8 cellular contexts compared by ENCODE assay signal in the genomic region with DNA sequence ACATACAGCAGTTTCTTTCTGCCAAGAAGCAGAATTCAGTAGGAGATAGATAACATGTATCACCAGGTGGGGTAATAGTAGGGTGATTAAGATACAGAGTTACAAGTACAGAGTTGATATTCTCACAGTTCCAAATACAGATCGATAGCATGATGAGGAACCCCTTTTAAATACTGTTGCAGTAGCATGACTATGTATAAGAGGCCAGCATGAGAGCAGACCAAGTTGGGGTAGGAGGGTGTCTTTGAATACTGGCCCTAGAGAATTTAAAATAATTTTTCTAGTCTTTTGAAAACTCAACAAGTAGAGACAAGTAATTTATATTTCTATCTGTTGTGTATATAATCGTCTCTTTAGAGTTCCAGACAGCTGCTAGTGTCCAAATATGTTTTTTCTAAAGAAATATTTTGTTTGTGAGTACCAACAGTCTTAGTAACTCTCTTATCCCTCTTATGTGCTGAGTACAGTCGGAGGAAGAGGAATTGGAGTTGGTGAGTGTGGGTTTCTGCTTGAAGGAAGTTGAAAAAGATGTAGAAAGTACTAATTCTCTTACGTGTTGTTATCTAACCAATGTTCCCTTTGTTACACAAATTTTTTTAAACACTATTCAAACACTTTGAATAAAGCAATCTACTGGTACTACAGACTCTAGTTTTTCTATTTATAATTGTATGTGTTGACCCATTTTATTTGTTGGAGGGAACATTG. TPM values are rescaled to one million over a fixed set of nuclear protein-coding genes. Genes with fewer than 3 reads are reported as not detected.
DNase-seq lines count a peak whose midpoint lies in the region; ATAC-seq, FAIRE-seq and TF ChIP-seq lines count a peak whose summit lies in the region.

No MANE protein-coding gene starts in this region.

- H3K27me3 Mint-ChIP-seq in astrocyte (ENCODE audit: low read depth, unreplicated experiment): no peaks in the 10 kb centered on the region

- no peaks in the 10 kb centered on the region for H3K9me3 Mint-ChIP-seq in astrocyte (ENCODE audit: unreplicated experiment)

- no peak for TF ChIP-seq CTCF in astrocyte (IDR thresholded peaks at IDR 0.05; ENCODE audit: insufficient read depth, low read depth, low read length)
- no peak for TF ChIP-seq CTCF in liver (IDR thresholded peaks at IDR 0.05; ENCODE audit: low read depth, low read length, missing input control)
- no peak for TF ChIP-seq CTCF in vagina (IDR thresholded peaks at IDR 0.05)

- no peak overlapping the region for H2AFZ ChIP-seq in astrocyte (ENCODE audit: low read depth, low read length)

- H3K9me3 ChIP-seq in astrocyte (ENCODE audit: insufficient read depth, low read depth, low read length) (no peaks in the 10 kb centered on the region), liver (ENCODE audit: control insufficient read depth in 4 of 4, low read length in 3 of 4) (no peaks in the 10 kb centered on the region), vagina (no peaks in the 10 kb centered on the region)

- TF ChIP-seq RAD21 in liver (IDR thresholded peaks at IDR 0.05): no peak

- no peak overlapping the region for H3K4me3 Mint-ChIP-seq in astrocyte (ENCODE audit: unreplicated experiment)

- H3K27ac ChIP-seq in astrocyte (ENCODE audit: low read depth, low read length) (peak overlapping the region; percentile 88), liver (ENCODE audit: low read depth in 1 of 2, low read length in 2 of 2) (peak overlapping the region; percentile 83 to 97), vagina (peak overlapping the region; percentile 85)

- H4K20me1 ChIP-seq in astrocyte (ENCODE audit: insufficient read depth, low read length): no peaks in the 10 kb centered on the region

- intact Hi-C loops in Right ventricle myocardium inferior (cut with DNase I): loop anchor here (2.0 to 5.0 kb wide), 2 partner anchors 138 to 251 kb away; a partner anchor contains a TSS
- intact Hi-C loops in Right ventricle myocardium superior (cut with DNase I): loop anchor here (5.0 to 10.0 kb wide), 2 partner anchors 136 to 278 kb away; a partner anchor contains a TSS
- intact Hi-C loops in vagina (cut with DNase I): no loop called here

- no peak for DNase-seq in Right ventricle myocardium inferior (ENCODE audit: missing footprints)
- no peak for DNase-seq in Right ventricle myocardium superior
- peak; percentile 60 for DNase-seq in astrocyte (ENCODE audit: low read depth)
- DNase-seq in vagina (ENCODE audit: extremely low spot score in 2 of 2): no peak
- no peak for DNase-seq in NCI-H2081 treated with DMSO at 0.1 percent for 48 hours (lab: John Stamatoyannopoulos, UW)

- H3K79me2 ChIP-seq in astrocyte (ENCODE audit: insufficient read depth, low read length): no peaks in the 10 kb centered on the region

- FAIRE-seq in astrocyte (lab: Jason Lieb, UNC): peak; percentile 49

- 51% methylated on average over 4 of the region's 4 CpGs for WGBS in liver

- H3K27me3 ChIP-seq in astrocyte (ENCODE audit: insufficient read depth, low read length) (no peaks in the 10 kb centered on the region), liver (ENCODE audit: control insufficient read depth in 4 of 4, insufficient read depth in 4 of 4, low read length in 3 of 4) (no peaks in the 10 kb centered on the region), vagina (no peaks in the 10 kb centered on the region)

- H3K36me3 Mint-ChIP-seq in astrocyte (ENCODE audit: low read depth, unreplicated experiment): no peaks in the 10 kb centered on the region

- peak overlapping the region; percentile 97 for H3K27ac Mint-ChIP-seq in astrocyte (ENCODE audit: unreplicated experiment)

- H3K4me2 ChIP-seq in astrocyte (ENCODE audit: low read length): peak overlapping the region; percentile 75

- H3K4me3 ChIP-seq in astrocyte (ENCODE audit: insufficient read depth, low read depth, low read length) (no peak overlapping the region), liver (ENCODE audit: low read depth in 1 of 3, low read length in 3 of 3) (no peak overlapping the region), vagina (no peak overlapping the region)

- H3K36me3 ChIP-seq in astrocyte (ENCODE audit: insufficient read depth, low read length) (no peaks in the 10 kb centered on the region), liver (ENCODE audit: control insufficient read depth in 4 of 4, insufficient read depth in 3 of 4, low read depth in 1 of 4, low read length in 3 of 4) (no peaks in the 10 kb centered on the region), vagina (no peaks in the 10 kb centered on the region)

- TF ChIP-seq POLR2A in vagina (IDR thresholded peaks at IDR 0.05): no peak

- ATAC-seq in Right ventricle myocardium inferior (peak; percentile 15), Right ventricle myocardium superior (ENCODE audit: poor library complexity) (no peak), HG03342 (IDR thresholded peaks at IDR 0.05; ENCODE audit: unreplicated experiment) (no peak), HG03457 (IDR thresholded peaks at IDR 0.05; ENCODE audit: unreplicated experiment) (no peak)

- peaks cover 29% of the 10 kb centered on the region for H3K4me1 Mint-ChIP-seq in astrocyte (ENCODE audit: low read depth, unreplicated experiment)

- H3K4me1 ChIP-seq in astrocyte (ENCODE audit: insufficient read depth, low read length) (peaks cover 17% of the 10 kb centered on the region), liver (ENCODE audit: control insufficient read depth in 4 of 4, insufficient read depth in 4 of 4, low read length in 3 of 4) (peaks cover 4 to 12% (median 8%) of the 10 kb centered on the region in 4 donors), vagina (peaks cover 32% of the 10 kb centered on the region)

- H3K9ac ChIP-seq in astrocyte (ENCODE audit: low read length): peak overlapping the region; percentile 51
- peak overlapping the region; percentile 58 to 95 for H3K9ac ChIP-seq in liver (ENCODE audit: low read depth in 1 of 2, low read length in 2 of 2)

TF ChIP-seq in liver, 16 proteins besides CTCF, POLR2A, EP300 and RAD21:
- TF ChIP-seq, protein P1, sequence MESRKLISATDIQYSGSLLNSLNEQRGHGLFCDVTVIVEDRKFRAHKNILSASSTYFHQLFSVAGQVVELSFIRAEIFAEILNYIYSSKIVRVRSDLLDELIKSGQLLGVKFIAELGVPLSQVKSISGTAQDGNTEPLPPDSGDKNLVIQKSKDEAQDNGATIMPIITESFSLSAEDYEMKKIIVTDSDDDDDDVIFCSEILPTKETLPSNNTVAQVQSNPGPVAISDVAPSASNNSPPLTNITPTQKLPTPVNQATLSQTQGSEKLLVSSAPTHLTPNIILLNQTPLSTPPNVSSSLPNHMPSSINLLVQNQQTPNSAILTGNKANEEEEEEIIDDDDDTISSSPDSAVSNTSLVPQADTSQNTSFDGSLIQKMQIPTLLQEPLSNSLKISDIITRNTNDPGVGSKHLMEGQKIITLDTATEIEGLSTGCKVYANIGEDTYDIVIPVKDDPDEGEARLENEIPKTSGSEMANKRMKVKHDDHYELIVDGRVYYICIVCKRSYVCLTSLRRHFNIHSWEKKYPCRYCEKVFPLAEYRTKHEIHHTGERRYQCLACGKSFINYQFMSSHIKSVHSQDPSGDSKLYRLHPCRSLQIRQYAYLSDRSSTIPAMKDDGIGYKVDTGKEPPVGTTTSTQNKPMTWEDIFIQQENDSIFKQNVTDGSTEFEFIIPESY (IDR thresholded peaks at IDR 0.05): no peak
- TF ChIP-seq YY1 (IDR thresholded peaks at IDR 0.05) (peak; percentile 6), JUND (IDR thresholded peaks at IDR 0.05) (no peak), RXRA (IDR thresholded peaks at IDR 0.05) (no peak), TAF1 (conservative IDR thresholded peaks at IDR 0.05) (no peak), GABPA (IDR thresholded peaks at IDR 0.05 in 1 of 2, conservative IDR thresholded peaks at IDR 0.05 in 1 of 2) (no peak), NR2F2 (IDR thresholded peaks at IDR 0.05) (no peak)
- TF ChIP-seq, protein P2, sequence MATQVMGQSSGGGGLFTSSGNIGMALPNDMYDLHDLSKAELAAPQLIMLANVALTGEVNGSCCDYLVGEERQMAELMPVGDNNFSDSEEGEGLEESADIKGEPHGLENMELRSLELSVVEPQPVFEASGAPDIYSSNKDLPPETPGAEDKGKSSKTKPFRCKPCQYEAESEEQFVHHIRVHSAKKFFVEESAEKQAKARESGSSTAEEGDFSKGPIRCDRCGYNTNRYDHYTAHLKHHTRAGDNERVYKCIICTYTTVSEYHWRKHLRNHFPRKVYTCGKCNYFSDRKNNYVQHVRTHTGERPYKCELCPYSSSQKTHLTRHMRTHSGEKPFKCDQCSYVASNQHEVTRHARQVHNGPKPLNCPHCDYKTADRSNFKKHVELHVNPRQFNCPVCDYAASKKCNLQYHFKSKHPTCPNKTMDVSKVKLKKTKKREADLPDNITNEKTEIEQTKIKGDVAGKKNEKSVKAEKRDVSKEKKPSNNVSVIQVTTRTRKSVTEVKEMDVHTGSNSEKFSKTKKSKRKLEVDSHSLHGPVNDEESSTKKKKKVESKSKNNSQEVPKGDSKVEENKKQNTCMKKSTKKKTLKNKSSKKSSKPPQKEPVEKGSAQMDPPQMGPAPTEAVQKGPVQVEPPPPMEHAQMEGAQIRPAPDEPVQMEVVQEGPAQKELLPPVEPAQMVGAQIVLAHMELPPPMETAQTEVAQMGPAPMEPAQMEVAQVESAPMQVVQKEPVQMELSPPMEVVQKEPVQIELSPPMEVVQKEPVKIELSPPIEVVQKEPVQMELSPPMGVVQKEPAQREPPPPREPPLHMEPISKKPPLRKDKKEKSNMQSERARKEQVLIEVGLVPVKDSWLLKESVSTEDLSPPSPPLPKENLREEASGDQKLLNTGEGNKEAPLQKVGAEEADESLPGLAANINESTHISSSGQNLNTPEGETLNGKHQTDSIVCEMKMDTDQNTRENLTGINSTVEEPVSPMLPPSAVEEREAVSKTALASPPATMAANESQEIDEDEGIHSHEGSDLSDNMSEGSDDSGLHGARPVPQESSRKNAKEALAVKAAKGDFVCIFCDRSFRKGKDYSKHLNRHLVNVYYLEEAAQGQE (IDR thresholded peaks at IDR 0.05): no peak
- TF ChIP-seq, protein P3, sequence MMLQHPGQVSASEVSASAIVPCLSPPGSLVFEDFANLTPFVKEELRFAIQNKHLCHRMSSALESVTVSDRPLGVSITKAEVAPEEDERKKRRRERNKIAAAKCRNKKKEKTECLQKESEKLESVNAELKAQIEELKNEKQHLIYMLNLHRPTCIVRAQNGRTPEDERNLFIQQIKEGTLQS (IDR thresholded peaks at IDR 0.05): no peak

RNA-seq across cellular contexts. Expression of a gene that starts 30.2 kb away (rescaled TPM):
- total RNA-seq in Right ventricle myocardium inferior (9.3 TPM), Right ventricle myocardium superior (9.8 TPM), astrocyte (3.8 and 5.0 TPM in 2 replicates), liver (10 to 100 TPM in 1 of 2 donors, 1 to 10 TPM in 1; 8.1 to 12.1 TPM), vagina (14.7 TPM)
- polyA plus RNA-seq in liver: 1 to 10 TPM; 3.9 to 6.4 TPM
